ENCODE assay signal across 14 cellular contexts in genomic region chr13:43245374-43245964, GRCh38.
DNase-seq lines count a peak whose midpoint lies in the region; ATAC-seq and TF ChIP-seq lines count a peak whose summit lies in the region.
"Had no signal": no experiment of that assay in that cellular context is flagged by ENCODE, and none has a peak within 500 bp of the region (broad histone marks: within the 10 kb centered on the region; RNA-seq: fewer than 3 reads in every experiment).

No MANE protein-coding gene starts in this region.

- H3K36me3 ChIP-seq in smooth muscle cell (ENCODE audit: low read depth) = no peaks in the 10 kb centered on the region
- H3K36me3 ChIP-seq: ascending aorta had no signal

- H3K4me3 ChIP-seq in fibroblast of the aortic adventitia (ENCODE audit: low read depth, low read length) = no peak overlapping the region
- H3K4me3 ChIP-seq in smooth muscle cell = no peak overlapping the region
- H3K4me3 ChIP-seq: ascending aorta, SK-N-MC had no signal

- no peaks in the 10 kb centered on the region for H3F3A ChIP-seq in smooth muscle cell (ENCODE audit: low read depth)

- no peak overlapping the region for H2AFZ ChIP-seq in smooth muscle cell (ENCODE audit: low read depth)

- H3K4me1 ChIP-seq in smooth muscle cell (ENCODE audit: low read depth) = no peaks in the 10 kb centered on the region
- H3K4me1 ChIP-seq: ascending aorta had no signal

- no peaks in the 10 kb centered on the region for H4K20me1 ChIP-seq in smooth muscle cell (ENCODE audit: low read depth)

- no peaks in the 10 kb centered on the region for H3K79me2 ChIP-seq in smooth muscle cell (ENCODE audit: low read depth)

- 74% methylated on average over 8 of the region's 8 CpGs for WGBS in smooth muscle cell (ENCODE audit: low lambda C conversion rate)

- TF ChIP-seq CTCF in fibroblast of the aortic adventitia (IDR thresholded peaks at IDR 0.05; ENCODE audit: insufficient read depth, low read length) = no peak
- TF ChIP-seq CTCF in smooth muscle cell (IDR thresholded peaks at IDR 0.05; ENCODE audit: borderline replicate concordance, insufficient read depth, poor library complexity, severe bottlenecking) = no peak

- peak overlapping the region; percentile 33 for H3K4me2 ChIP-seq in smooth muscle cell

- no peak overlapping the region for H3K9ac ChIP-seq in smooth muscle cell (ENCODE audit: low read depth)

- DNase-seq in HCEC 1CT (peak; percentile 96), amniotic epithelial cell (ENCODE audit: low read depth) (peak; percentile 92), fibroblast of the aortic adventitia (ENCODE audit: low read depth) (peak; percentile 81), smooth muscle cell (lab: John Stamatoyannopoulos, UW; ENCODE audit: unreplicated experiment) (no peak), activated gamma-delta T cell treated with Interleukin-2 at 50 U/mL for 16 hours (no peak), NCI-H1930 (lab: John Stamatoyannopoulos, UW) (no peak), nucleus accumbens (lab: John Stamatoyannopoulos, UW) (no peak)
- DNase-seq: activated CD8-positive, alpha-beta T cell treated with anti-CD3 and anti-CD28 coated beads, Interleukin-2, amount 10 ng/mL, durations not matched to agents 7 days and 5 days; endodermal cell; NCI-H2081 treated with DMSO at 0.1 percent for 48 hours; small intestine had no signal

- H3K27ac ChIP-seq in smooth muscle cell (ENCODE audit: low read depth) = peak overlapping the region; percentile 8
- H3K27ac ChIP-seq: ascending aorta, SK-N-MC had no signal

- no peaks in the 10 kb centered on the region for H3K27me3 ChIP-seq in smooth muscle cell (ENCODE audit: low read depth)
- H3K27me3 ChIP-seq: ascending aorta had no signal

- H3K9me3 ChIP-seq in smooth muscle cell (replicated peaks; ENCODE audit: low read depth) = no peaks in the 10 kb centered on the region
- H3K9me3 ChIP-seq: ascending aorta had no signal

- no peak for ATAC-seq in HG03280 (IDR thresholded peaks at IDR 0.05; ENCODE audit: unreplicated experiment)
- ATAC-seq: activated CD8-positive, alpha-beta T cell treated with anti-CD3 and anti-CD28 coated beads, Interleukin-2, amount 10 ng/mL, durations not matched to agents 7 days and 5 days had no signal

Comparison
In these comparisons a context has a peak if more than half of its experiments do, and no peak if none do; other contexts are left out.
1. DNase-seq: peak in HCEC 1CT (single experiment), amniotic epithelial cell (single experiment) and fibroblast of the aortic adventitia (single experiment); none in smooth muscle cell (single experiment), activated gamma-delta T cell treated with Interleukin-2 at 50 U/mL for 16 hours (single experiment), NCI-H1930 (0 of 2) and nucleus accumbens (0 of 56).